9 cellular contexts compared by ENCODE assay signal in the genomic region with DNA sequence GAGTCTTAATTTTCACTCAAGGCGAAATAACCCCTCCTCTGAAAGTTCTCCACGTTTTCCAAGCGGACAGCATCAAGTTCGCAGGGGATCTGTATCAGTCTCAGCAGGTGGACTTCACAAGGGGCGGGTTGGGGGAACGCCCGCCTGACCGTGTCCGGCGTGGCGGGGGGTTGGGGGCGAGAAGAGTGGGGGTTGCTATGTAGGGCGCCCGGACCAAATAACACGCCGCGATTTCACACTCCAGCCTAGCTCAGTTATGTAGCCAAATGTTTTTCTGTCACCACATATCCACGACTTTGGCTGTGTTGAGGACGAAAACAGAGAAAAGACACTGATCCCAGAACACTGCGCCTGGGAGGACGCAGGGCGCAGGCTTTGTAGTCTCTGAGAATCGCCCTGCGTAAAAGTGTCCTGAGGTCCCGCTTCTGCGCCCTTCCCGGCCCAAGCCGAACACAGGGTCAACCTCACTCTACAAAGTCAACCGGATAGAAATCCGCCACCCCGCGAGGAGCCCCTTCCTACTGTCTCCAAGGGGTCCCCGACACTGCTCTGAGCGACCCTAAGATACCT. TPM values are rescaled to one million over a fixed set of nuclear protein-coding genes. Genes with fewer than 3 reads are reported as not detected.
DNase-seq lines count a peak whose midpoint lies in the region; ATAC-seq and TF ChIP-seq lines count a peak whose summit lies in the region.
"Had no signal": no experiment of that assay in that cellular context is flagged by ENCODE, and none has a peak within 500 bp of the region (broad histone marks: within the 10 kb centered on the region; RNA-seq: fewer than 3 reads in every experiment).

No MANE protein-coding gene starts in this region.

- no peaks in the 10 kb centered on the region for H3K36me3 ChIP-seq in heart right ventricle
- H3K36me3 ChIP-seq in colonic mucosa, result no peaks in the 10 kb centered on the region
- no peaks in the 10 kb centered on the region for H3K36me3 ChIP-seq in mucosa of rectum (ENCODE audit: control insufficient read depth in 2 of 2, insufficient read depth in 2 of 2, low read length in 2 of 2)

- H3K9me3 ChIP-seq in heart right ventricle (no peaks in the 10 kb centered on the region), colonic mucosa (no peaks in the 10 kb centered on the region), mucosa of rectum (ENCODE audit: control insufficient read depth in 2 of 2, low read length in 2 of 2) (no peaks in the 10 kb centered on the region)

- H3K4me1 ChIP-seq in heart right ventricle, result peaks cover 0 to 77% (median 0%) of the 10 kb centered on the region in 9 donors
- H3K4me1 ChIP-seq in colonic mucosa, result no peaks in the 10 kb centered on the region
- H3K4me1 ChIP-seq in mucosa of rectum (ENCODE audit: control insufficient read depth in 2 of 2, insufficient read depth in 2 of 2, low read length in 2 of 2), result peaks cover 18 to 32% of the 10 kb centered on the region in 2 donors

- H3K27ac ChIP-seq in heart right ventricle (peak overlapping the region in 4 of 10 donors; percentile 26 to 86 (median 38)), colonic mucosa (peak overlapping the region; percentile 88), mucosa of rectum (ENCODE audit: low read depth in 2 of 2, low read length in 2 of 2) (peak overlapping the region; percentile 70 to 74)

- WGBS in heart right ventricle, 2 donors, result 3 to 4% methylated on average over 34 of the region's 34 CpGs

- H3K9ac ChIP-seq in colonic mucosa (ENCODE audit: low read depth in 2 of 2, low read length in 2 of 2), result peak overlapping the region in 1 of 2 donors; percentile 92
- H3K9ac ChIP-seq in mucosa of rectum (ENCODE audit: low read depth in 1 of 2, low read length in 2 of 2), result peak overlapping the region; percentile 63 to 82

- DNase-seq in heart right ventricle (no peak), cardiac septum (ENCODE audit: low spot score) (no peak), colonic mucosa (no peak), GM19240 (ENCODE audit: insufficient read length, low spot score) (no peak), GM10248 (ENCODE audit: extremely low spot score) (no peak), inferior parietal cortex (ENCODE audit: extremely low spot score) (no peak), AG08396 (ENCODE audit: low spot score) (no peak)
- DNase-seq: NCI-H774 had no signal

- H3K27me3 ChIP-seq in heart right ventricle, result peaks cover 0 to 58% (median 46%) of the 10 kb centered on the region in 7 donors
- H3K27me3 ChIP-seq in colonic mucosa, result no peaks in the 10 kb centered on the region
- no peaks in the 10 kb centered on the region for H3K27me3 ChIP-seq in mucosa of rectum (ENCODE audit: control insufficient read depth in 2 of 2, insufficient read depth in 2 of 2, low read length in 2 of 2)

- H3K4me3 ChIP-seq in heart right ventricle (peak overlapping the region in 9 of 10 donors; percentile 32 to 64 (median 52)), colonic mucosa (peak overlapping the region; percentile 48), mucosa of rectum (ENCODE audit: low read length in 2 of 2) (peak overlapping the region; percentile 68 to 87)

- CTCF ChIA-PET in GM10248 (lab: Yijun Ruan, JAX), result interaction anchor here (1.4 kb wide), 1 partner anchor 226 kb away, joined by 4 read pairs; no protein-coding TSS in a partner anchor

- intact Hi-C loops in heart right ventricle (cut with DNase I) (no loop called here), cardiac septum (cut with DNase I) (no loop called here), colonic mucosa (cut with DNase I) (no loop called here)

- ATAC-seq in heart right ventricle, result peak in 3 of 8 donors; percentile 7 to 34 (median 28)

- no peak for TF ChIP-seq CTCF in heart right ventricle (IDR thresholded peaks at IDR 0.05)
- no peak for TF ChIP-seq CTCF in colonic mucosa (IDR thresholded peaks at IDR 0.05)
- no peak for TF ChIP-seq CTCF in GM10248 (IDR thresholded peaks at IDR 0.05; ENCODE audit: control extremely low read depth, extremely low read depth, low read depth, missing control alignments)

- POLR2A ChIA-PET in GM10248 (lab: Yijun Ruan, JAX), result interaction anchor here (0.6 to 0.9 kb wide), 2 partner anchors 118 to 212 kb away, joined by 3 to 5 read pairs; no protein-coding TSS in a partner anchor

RNA-seq across cellular contexts. Expression of gene RUBCNL, which starts 0.5 kb away (rescaled TPM):
- total RNA-seq in heart right ventricle (1 to 10 TPM in 3 of 10 donors, under 1 TPM in 7; 0.26 to 2.8 (median 0.66) TPM), cardiac septum (1.9 TPM), colonic mucosa (10 to 100 TPM; 25.6 to 29.1 TPM)
- polyA plus RNA-seq in heart right ventricle, result under 1 TPM; 0.17 to 0.59 TPM
